In genomic region chr18:9849407-9849961, GRCh38 we compare ENCODE assay signal across 8 cellular contexts. TPM values are rescaled to one million over a fixed set of nuclear protein-coding genes. Genes with fewer than 3 reads are reported as not detected.
A peak's percentile ranks its signal among the peaks of the same experiment; 100 is the strongest.
DNase-seq lines count a peak whose midpoint lies in the region; ATAC-seq and TF ChIP-seq lines count a peak whose summit lies in the region.

No MANE protein-coding gene starts in this region.

- H3K36me3 ChIP-seq in prostate gland = no peaks in the 10 kb centered on the region

- 68% methylated on average over 13 of the region's 13 CpGs for WGBS in right cardiac atrium
- WGBS in prostate gland = 78% methylated on average over 13 of the region's 13 CpGs

- no peak overlapping the region for H3K4me3 ChIP-seq in right cardiac atrium (ENCODE audit: low read length)
- H3K4me3 ChIP-seq in prostate gland = no peak overlapping the region
- H3K4me3 ChIP-seq in coronary artery = no peak overlapping the region

- DNase-seq in ELF-1 (ENCODE audit: low read depth, low spot score) (peak; percentile 77), SK-MEL-5 (ENCODE audit: low read depth, low spot score) (peak; percentile 80), right cardiac atrium (peak; percentile 53 to 78 (median 76)), prostate gland (ENCODE audit: low spot score) (peak; percentile 21), coronary artery (ENCODE audit: low spot score) (no peak), NCI-H1436 (lab: John Stamatoyannopoulos, UW) (no peak), ACHN (no peak)

- in situ Hi-C loops in SK-MEL-5 (cut with HindIII; ENCODE audit: low pct_unique_long_range_greater_than_20kb, low sequenced_read_pairs) = no loop called here
- in situ Hi-C loops in ACHN (cut with HindIII; ENCODE audit: low pct_ligation_motif_present, low pct_unique_long_range_greater_than_20kb, low sequenced_read_pairs) = no loop called here

- H3K27ac ChIP-seq in right cardiac atrium (ENCODE audit: low read length) = peak overlapping the region; percentile 34
- peak overlapping the region in 1 of 2 donors; percentile 2 for H3K27ac ChIP-seq in prostate gland
- peak overlapping the region in 1 of 2 donors; percentile 63 for H3K27ac ChIP-seq in coronary artery

- intact Hi-C loops in right cardiac atrium (cut with DNase I) = no loop called here
- intact Hi-C loops in prostate gland (cut with DNase I) = no loop called here

- H3K4me1 ChIP-seq in right cardiac atrium (ENCODE audit: control insufficient read depth, insufficient read depth, low read length) (peaks cover 8% of the 10 kb centered on the region), prostate gland (replicated peaks) (peaks cover 8% of the 10 kb centered on the region)

- H3K9me3 ChIP-seq in right cardiac atrium (ENCODE audit: control insufficient read depth, low read length) (no peaks in the 10 kb centered on the region), prostate gland (no peaks in the 10 kb centered on the region)

- TF ChIP-seq CTCF in prostate gland (IDR thresholded peaks at IDR 0.05) = no peak
- no peak for TF ChIP-seq CTCF in coronary artery (IDR thresholded peaks at IDR 0.05)

- ATAC-seq in right cardiac atrium (peak; percentile 84 to 85), GM18909 (IDR thresholded peaks at IDR 0.05; ENCODE audit: poor library complexity, unreplicated experiment) (no peak)

- TF ChIP-seq POLR2A in prostate gland (IDR thresholded peaks at IDR 0.05) = no peak

- H3K27me3 ChIP-seq in right cardiac atrium (ENCODE audit: control insufficient read depth, insufficient read depth) = no peaks in the 10 kb centered on the region
- H3K27me3 ChIP-seq in prostate gland (replicated peaks; ENCODE audit: insufficient read depth) = no peaks in the 10 kb centered on the region

RNA-seq across cellular contexts. Expression of gene TXNDC2, which starts 36.3 kb away (rescaled TPM):
- total RNA-seq in SK-MEL-5 (2014; rRNA removed; shearing (Covaris generic)) = not detected in 2 replicates
- polyA plus RNA-seq in SK-MEL-5 (2015; cell fraction: cytosol; rRNA removed) = not detected in 2 replicates
- not detected in 2 replicates for polyA plus RNA-seq in SK-MEL-5 (2015; cell fraction: nucleus; rRNA removed)
- total RNA-seq in right cardiac atrium = under 1 TPM in 2 of 4 donors, not detected in 2; 0.23 to 0.42 TPM
- polyA plus RNA-seq in right cardiac atrium = not detected
- total RNA-seq in prostate gland = 1 to 10 TPM in 1 of 2 donors, not detected in 1; 3.6 TPM

Comparison
In these comparisons a context has a peak if more than half of its experiments do, and no peak if none do; other contexts are left out.
1. DNase-seq: peak in ELF-1 (single experiment), SK-MEL-5 (single experiment), right cardiac atrium (3 of 3) and prostate gland (single experiment); none in coronary artery (single experiment), NCI-H1436 (single experiment) and ACHN (single experiment).